In genomic region chr4:174041555-174042110, GRCh38 we compare ENCODE assay signal across 20 cellular contexts.
DNase-seq lines count a peak whose midpoint lies in the region; ATAC-seq and TF ChIP-seq lines count a peak whose summit lies in the region.
"Had no signal": no experiment of that assay in that cellular context is flagged by ENCODE, and none has a peak within 500 bp of the region (broad histone marks: within the 10 kb centered on the region; RNA-seq: fewer than 3 reads in every experiment).

No MANE protein-coding gene starts in this region.

- H3K4me1 ChIP-seq in HUES64 (ENCODE audit: insufficient read depth, low read length) (peaks cover 36% of the 10 kb centered on the region), adipocyte (ENCODE audit: control insufficient read depth, insufficient read depth, low read length) (peaks cover 37% of the 10 kb centered on the region), heart right ventricle (no peaks in the 10 kb centered on the region)

- H3K4me3 ChIP-seq in HUES64 (ENCODE audit: low read length) (no peak overlapping the region), adipocyte (ENCODE audit: low read length) (no peak overlapping the region), heart right ventricle (no peak overlapping the region)
- H3K4me3 ChIP-seq: K562, SK-N-MC had no signal

- DNase-seq in COR-L47 (lab: John Stamatoyannopoulos, UW) (peak; percentile 69), NCI-H2227 (lab: John Stamatoyannopoulos, UW; ENCODE audit: unreplicated experiment) (peak; percentile 8), adipocyte (ENCODE audit: low read depth) (no peak), heart right ventricle (no peak), midbrain (lab: John Stamatoyannopoulos, UW) (no peak)
- no peak for DNase-seq in stimulated activated CD4-positive, alpha-beta T cell treated with anti-CD3 and anti-CD28 coated beads, Interleukin-4, amount 100 ng/mL, for 1 hour
- DNase-seq: BE2C; CD4-positive, alpha-beta T cell; DMS153; GDM1; NCI-H1105 treated with DMSO at 0.1 percent for 48 hours; NCI-H2029 treated with DMSO at 0.1 percent for 48 hours; NCI-H226; NCI-H526 treated with DMSO at 0.1 percent for 48 hours; SHP77 had no signal

- 48% methylated on average over 9 of the region's 9 CpGs for WGBS in HUES64
- WGBS in heart right ventricle, 2 donors = 60 to 65% methylated on average over 9 of the region's 9 CpGs

- H3K9ac ChIP-seq in HUES64 (ENCODE audit: low read depth, low read length) = no peak overlapping the region
- peak overlapping the region; percentile 35 for H3K9ac ChIP-seq in adipocyte (ENCODE audit: low read length)

- no peak for ATAC-seq in HG03095 (IDR thresholded peaks at IDR 0.05; ENCODE audit: unreplicated experiment)
- ATAC-seq in heart right ventricle = no peak
- ATAC-seq: HCT116, K562 had no signal

- H3K36me3 ChIP-seq in HUES64 (ENCODE audit: insufficient read depth, low read length) = no peaks in the 10 kb centered on the region
- no peaks in the 10 kb centered on the region for H3K36me3 ChIP-seq in adipocyte (ENCODE audit: control insufficient read depth, insufficient read depth, low read length, severe bottlenecking)
- no peaks in the 10 kb centered on the region for H3K36me3 ChIP-seq in heart right ventricle
- H3K36me3 ChIP-seq: BE2C had no signal

- intact Hi-C loops in heart right ventricle (cut with DNase I) = no loop called here

- no peak for TF ChIP-seq CTCF in heart right ventricle (IDR thresholded peaks at IDR 0.05)

- H3K27me3 ChIP-seq in HUES64 (ENCODE audit: insufficient read depth, low read length) (no peaks in the 10 kb centered on the region), adipocyte (replicated peaks; ENCODE audit: control insufficient read depth, insufficient read depth, low read length) (no peaks in the 10 kb centered on the region), heart right ventricle (no peaks in the 10 kb centered on the region)
- H3K27me3 ChIP-seq: BE2C had no signal

- H3K27ac ChIP-seq in HUES64 (ENCODE audit: low read depth, low read length) (peak overlapping the region; percentile 31; the same call in 1 of the 2 replicates), heart right ventricle (no peak overlapping the region)
- H3K27ac ChIP-seq: SK-N-MC had no signal

- H3K9me3 ChIP-seq in HUES64 (ENCODE audit: insufficient read depth, low read depth, low read length) (no peaks in the 10 kb centered on the region), adipocyte (ENCODE audit: control insufficient read depth, low read length) (no peaks in the 10 kb centered on the region), heart right ventricle (peaks cover 0 to 5% (median 0%) of the 10 kb centered on the region in 11 donors)

Comparison
In these comparisons a context has a peak if more than half of its experiments do, and no peak if none do; other contexts are left out.
1. DNase-seq: peak in COR-L47 (single experiment) and NCI-H2227 (single experiment); none in adipocyte (single experiment), heart right ventricle (0 of 2), stimulated activated CD4-positive, alpha-beta T cell treated with anti-CD3 and anti-CD28 coated beads, Interleukin-4, amount 100 ng/mL, for 1 hour (single experiment) and midbrain (single experiment).